1 cellular context compared by ENCODE assay signal in the genomic region with DNA sequence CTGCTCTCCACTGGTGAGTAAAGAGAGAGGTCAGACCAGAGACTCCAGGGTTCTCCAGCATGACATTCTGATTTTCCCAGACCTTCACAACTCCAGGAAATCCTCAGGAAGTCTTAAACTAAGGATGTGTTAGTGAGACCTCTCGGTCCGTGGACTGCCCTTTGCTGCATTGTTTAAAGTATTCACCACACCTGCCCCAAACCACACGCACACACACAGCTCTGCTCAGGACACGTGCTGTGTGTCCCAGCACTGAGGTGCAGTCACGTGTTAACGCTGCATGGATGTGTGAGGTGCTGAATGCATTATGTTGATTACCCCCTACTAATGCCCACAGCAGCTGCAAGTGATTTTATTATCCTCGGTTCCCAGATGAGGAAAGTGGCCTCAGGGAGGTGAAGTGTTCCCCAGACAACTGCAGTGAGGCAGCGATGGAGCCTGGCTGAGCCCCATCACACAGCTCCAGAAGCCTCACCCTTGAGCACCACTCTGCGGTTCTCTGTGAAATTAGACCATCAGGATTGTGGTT.
TF ChIP-seq lines count a peak whose summit lies in the region.

No MANE protein-coding gene starts in this region.

TF ChIP-seq in GM23338, 12 proteins besides CTCF, POLR2A, EP300 and RAD21 (continued from another document):
- TF ChIP-seq, protein P1, sequence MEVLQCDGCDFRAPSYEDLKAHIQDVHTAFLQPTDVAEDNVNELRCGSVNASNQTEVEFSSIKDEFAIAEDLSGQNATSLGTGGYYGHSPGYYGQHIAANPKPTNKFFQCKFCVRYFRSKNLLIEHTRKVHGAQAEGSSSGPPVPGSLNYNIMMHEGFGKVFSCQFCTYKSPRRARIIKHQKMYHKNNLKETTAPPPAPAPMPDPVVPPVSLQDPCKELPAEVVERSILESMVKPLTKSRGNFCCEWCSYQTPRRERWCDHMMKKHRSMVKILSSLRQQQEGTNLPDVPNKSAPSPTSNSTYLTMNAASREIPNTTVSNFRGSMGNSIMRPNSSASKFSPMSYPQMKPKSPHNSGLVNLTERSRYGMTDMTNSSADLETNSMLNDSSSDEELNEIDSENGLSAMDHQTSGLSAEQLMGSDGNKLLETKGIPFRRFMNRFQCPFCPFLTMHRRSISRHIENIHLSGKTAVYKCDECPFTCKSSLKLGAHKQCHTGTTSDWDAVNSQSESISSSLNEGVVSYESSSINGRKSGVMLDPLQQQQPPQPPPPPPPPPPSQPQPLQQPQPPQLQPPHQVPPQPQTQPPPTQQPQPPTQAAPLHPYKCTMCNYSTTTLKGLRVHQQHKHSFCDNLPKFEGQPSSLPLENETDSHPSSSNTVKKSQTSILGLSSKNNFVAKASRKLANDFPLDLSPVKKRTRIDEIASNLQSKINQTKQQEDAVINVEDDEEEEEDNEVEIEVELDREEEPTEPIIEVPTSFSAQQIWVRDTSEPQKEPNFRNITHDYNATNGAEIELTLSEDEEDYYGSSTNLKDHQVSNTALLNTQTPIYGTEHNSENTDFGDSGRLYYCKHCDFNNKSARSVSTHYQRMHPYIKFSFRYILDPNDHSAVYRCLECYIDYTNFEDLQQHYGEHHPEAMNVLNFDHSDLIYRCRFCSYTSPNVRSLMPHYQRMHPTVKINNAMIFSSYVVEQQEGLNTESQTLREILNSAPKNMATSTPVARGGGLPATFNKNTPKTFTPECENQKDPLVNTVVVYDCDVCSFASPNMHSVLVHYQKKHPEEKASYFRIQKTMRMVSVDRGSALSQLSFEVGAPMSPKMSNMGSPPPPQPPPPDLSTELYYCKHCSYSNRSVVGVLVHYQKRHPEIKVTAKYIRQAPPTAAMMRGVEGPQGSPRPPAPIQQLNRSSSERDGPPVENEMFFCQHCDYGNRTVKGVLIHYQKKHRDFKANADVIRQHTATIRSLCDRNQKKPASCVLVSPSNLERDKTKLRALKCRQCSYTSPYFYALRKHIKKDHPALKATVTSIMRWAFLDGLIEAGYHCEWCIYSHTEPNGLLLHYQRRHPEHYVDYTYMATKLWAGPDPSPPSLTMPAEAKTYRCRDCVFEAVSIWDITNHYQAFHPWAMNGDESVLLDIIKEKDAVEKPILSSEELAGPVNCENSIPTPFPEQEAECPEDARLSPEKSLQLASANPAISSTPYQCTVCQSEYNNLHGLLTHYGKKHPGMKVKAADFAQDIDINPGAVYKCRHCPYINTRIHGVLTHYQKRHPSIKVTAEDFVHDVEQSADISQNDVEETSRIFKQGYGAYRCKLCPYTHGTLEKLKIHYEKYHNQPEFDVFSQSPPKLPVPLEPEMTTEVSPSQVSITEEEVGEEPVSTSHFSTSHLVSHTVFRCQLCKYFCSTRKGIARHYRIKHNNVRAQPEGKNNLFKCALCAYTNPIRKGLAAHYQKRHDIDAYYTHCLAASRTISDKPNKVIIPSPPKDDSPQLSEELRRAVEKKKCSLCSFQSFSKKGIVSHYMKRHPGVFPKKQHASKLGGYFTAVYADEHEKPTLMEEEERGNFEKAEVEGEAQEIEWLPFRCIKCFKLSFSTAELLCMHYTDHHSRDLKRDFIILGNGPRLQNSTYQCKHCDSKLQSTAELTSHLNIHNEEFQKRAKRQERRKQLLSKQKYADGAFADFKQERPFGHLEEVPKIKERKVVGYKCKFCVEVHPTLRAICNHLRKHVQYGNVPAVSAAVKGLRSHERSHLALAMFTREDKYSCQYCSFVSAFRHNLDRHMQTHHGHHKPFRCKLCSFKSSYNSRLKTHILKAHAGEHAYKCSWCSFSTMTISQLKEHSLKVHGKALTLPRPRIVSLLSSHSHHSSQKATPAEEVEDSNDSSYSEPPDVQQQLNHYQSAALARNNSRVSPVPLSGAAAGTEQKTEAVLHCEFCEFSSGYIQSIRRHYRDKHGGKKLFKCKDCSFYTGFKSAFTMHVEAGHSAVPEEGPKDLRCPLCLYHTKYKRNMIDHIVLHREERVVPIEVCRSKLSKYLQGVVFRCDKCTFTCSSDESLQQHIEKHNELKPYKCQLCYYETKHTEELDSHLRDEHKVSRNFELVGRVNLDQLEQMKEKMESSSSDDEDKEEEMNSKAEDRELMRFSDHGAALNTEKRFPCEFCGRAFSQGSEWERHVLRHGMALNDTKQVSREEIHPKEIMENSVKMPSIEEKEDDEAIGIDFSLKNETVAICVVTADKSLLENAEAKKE (CRISPR knock-in tag; IDR thresholded peaks at IDR 0.05) = no peak
- TF ChIP-seq EZH2 (IDR thresholded peaks at IDR 0.05; ENCODE audit: low read depth, unreplicated experiment) = no peak
- TF ChIP-seq POLR2AphosphoS5 (IDR thresholded peaks at IDR 0.05; ENCODE audit: low read depth) = no peak
- TF ChIP-seq CREB1 (CRISPR knock-in tag; IDR thresholded peaks at IDR 0.05; ENCODE audit: low read depth) = no peak
- no peak for TF ChIP-seq ZNF331 (CRISPR knock-in tag; IDR thresholded peaks at IDR 0.05; ENCODE audit: low read depth)
TF ChIP-seq in GM23338: peak in this region for 0.
